In genomic region chr5:143568105-143568504, GRCh38 we compare ENCODE assay signal across 40 cellular contexts.
"Had no signal": no experiment of that assay in that cellular context is flagged by ENCODE, and none has a peak within 500 bp of the region (broad histone marks: within the 10 kb centered on the region; RNA-seq: fewer than 3 reads in every experiment).

No MANE protein-coding gene starts in this region.

- FAIRE-seq: astrocyte, bronchial epithelial cell had no signal

- H3K27me3 ChIP-seq: adrenal gland, ascending aorta, body of pancreas, brain microvascular endothelial cell, breast epithelium, cardiac muscle cell had no signal

- DNase-seq: activated effector memory CD4-positive, alpha-beta T cell treated with anti-CD3 and anti-CD28 coated beads, Interleukin-2, amount 50 U/mL, for 16 hours; activated effector memory CD4-positive, alpha-beta T cell treated with Interleukin-2 at 50 U/mL for 16 hours; activated gamma-delta T cell; activated gamma-delta T cell treated with Interleukin-2 at 50 U/mL for 16 hours; activated naive CD4-positive, alpha-beta T cell; activated naive CD4-positive, alpha-beta T cell treated with anti-CD3 and anti-CD28 coated beads for 36 hours; activated naive CD4-positive, alpha-beta T cell treated with anti-CD3 and anti-CD28 coated beads, Interleukin-2, amount 10 ng/mL, durations not matched to agents 7 days and 5 days; activated naive CD4-positive, alpha-beta T cell treated with anti-CD3 and anti-CD28 coated beads, Interleukin-2, amount 50 U/mL, for 16 hours; activated naive CD4-positive, alpha-beta T cell treated with Interleukin-2 at 50 U/mL for 16 hours; activated naive CD8-positive, alpha-beta T cell treated with anti-CD3 and anti-CD28 coated beads for 36 hours; activated naive CD8-positive, alpha-beta T cell treated with anti-CD3 and anti-CD28 coated beads, Interleukin-2, amount 10 ng/mL, durations not matched to agents 7 days and 5 days; activated naive CD8-positive, alpha-beta T cell treated with anti-CD3 and anti-CD28 coated beads, Interleukin-2, amount 50 U/mL, for 24 hours; activated T-cell treated with anti-CD3 and anti-CD28 coated beads, Interleukin-2, amount 50 U/mL, for 1 hour; activated T-cell treated with anti-CD3 and anti-CD28 coated beads, Interleukin-2, amount 50 U/mL, for 24 hours; activated T-cell treated with anti-CD3 and anti-CD28 coated beads, Interleukin-2, amount 50 U/mL, for 4 hours; activated T-cell treated with anti-CD3 and anti-CD28 coated beads, Interleukin-2, amount 50 U/mL, for 48 hours; activated T-cell treated with anti-CD3 and anti-CD28 coated beads, Interleukin-2, amount 50 U/mL, for 72 hours; adrenal gland; amniotic stem cell; amygdala; anterior cingulate cortex; aorta; body of pancreas; brain microvascular endothelial cell; caudate nucleus; central memory CD4-positive, alpha-beta T cell; cerebellar nuclear complex had no signal

- H3K27me3 Mint-ChIP-seq: activated naive CD4-positive, alpha-beta T cell treated with anti-CD3 and anti-CD28 coated beads, Interleukin-2, amount 10 ng/mL, durations not matched to agents 7 days and 5 days; activated naive CD4-positive, alpha-beta T cell treated with anti-CD3 and anti-CD28 coated beads, Interleukin-2, amount 50 U/mL, for 24 hours; activated naive CD8-positive, alpha-beta T cell treated with anti-CD3 and anti-CD28 coated beads for 36 hours; activated naive CD8-positive, alpha-beta T cell treated with anti-CD3 and anti-CD28 coated beads, Interleukin-2, amount 10 ng/mL, durations not matched to agents 7 days and 5 days; activated T-cell treated with anti-CD3 and anti-CD28 coated beads, Interleukin-2, amount 50 U/mL, for 24 hours; brain; central memory CD8-positive, alpha-beta T cell had no signal

- H3K4me1 Mint-ChIP-seq: activated naive CD4-positive, alpha-beta T cell treated with anti-CD3 and anti-CD28 coated beads, Interleukin-2, amount 10 ng/mL, durations not matched to agents 7 days and 5 days; activated naive CD4-positive, alpha-beta T cell treated with anti-CD3 and anti-CD28 coated beads, Interleukin-2, amount 50 U/mL, for 24 hours; activated naive CD8-positive, alpha-beta T cell treated with anti-CD3 and anti-CD28 coated beads, Interleukin-2, amount 10 ng/mL, durations not matched to agents 7 days and 5 days; activated T-helper 17 cell treated with anti-CD3 and anti-CD28 coated beads, Interleukin-2, amount 50 U/mL, for 72 hours; central memory CD8-positive, alpha-beta T cell had no signal

- H3K9me3 ChIP-seq: adrenal gland, ascending aorta, body of pancreas, breast epithelium had no signal

- H3K36me3 ChIP-seq: adrenal gland, ascending aorta, brain microvascular endothelial cell, breast epithelium, cardiac muscle cell had no signal

- H3K36me3 Mint-ChIP-seq: activated naive CD4-positive, alpha-beta T cell treated with anti-CD3 and anti-CD28 coated beads, Interleukin-2, amount 10 ng/mL, durations not matched to agents 7 days and 5 days; activated naive CD4-positive, alpha-beta T cell treated with anti-CD3 and anti-CD28 coated beads, Interleukin-2, amount 50 U/mL, for 24 hours; activated naive CD4-positive, alpha-beta T cell treated with anti-CD3 and anti-CD28 coated beads, Interleukin-2, amount 50 U/mL, for 72 hours; activated naive CD8-positive, alpha-beta T cell; activated naive CD8-positive, alpha-beta T cell treated with anti-CD3 and anti-CD28 coated beads for 36 hours; activated naive CD8-positive, alpha-beta T cell treated with anti-CD3 and anti-CD28 coated beads, Interleukin-2, amount 10 ng/mL, durations not matched to agents 7 days and 5 days; brain had no signal

- H3K4me1 ChIP-seq: adrenal gland, breast epithelium had no signal

- H3K27ac Mint-ChIP-seq: activated naive CD4-positive, alpha-beta T cell treated with anti-CD3 and anti-CD28 coated beads for 36 hours; activated naive CD4-positive, alpha-beta T cell treated with anti-CD3 and anti-CD28 coated beads, Interleukin-2, amount 10 ng/mL, durations not matched to agents 7 days and 5 days; activated naive CD4-positive, alpha-beta T cell treated with anti-CD3 and anti-CD28 coated beads, Interleukin-2, amount 50 U/mL, for 24 hours; activated naive CD4-positive, alpha-beta T cell treated with anti-CD3 and anti-CD28 coated beads, Interleukin-2, amount 50 U/mL, for 72 hours; activated naive CD8-positive, alpha-beta T cell; activated naive CD8-positive, alpha-beta T cell treated with anti-CD3 and anti-CD28 coated beads for 36 hours; activated naive CD8-positive, alpha-beta T cell treated with anti-CD3 and anti-CD28 coated beads, Interleukin-2, amount 10 ng/mL, durations not matched to agents 7 days and 5 days; activated naive CD8-positive, alpha-beta T cell treated with anti-CD3 and anti-CD28 coated beads, Interleukin-2, amount 50 U/mL, for 24 hours; activated T-cell treated with anti-CD3 and anti-CD28 coated beads, Interleukin-2, amount 50 U/mL, for 24 hours; activated T-cell treated with anti-CD3 and anti-CD28 coated beads, Interleukin-2, amount 50 U/mL, for 72 hours; activated T-helper 1 cell treated with anti-CD3 and anti-CD28 coated beads, Interleukin-12 subunit alpha, Interleukin-12 subunit beta, Interleukin-2, Interleukin-4 antibody, amounts not matched to agents 30 ng/mL and 10 ng/mL and 1 ng/mL, durations not matched to agents 14 hours and 24 hours and 36 hours; activated T-helper 17 cell treated with anti-CD3 and anti-CD28 coated beads, Interleukin-2, amount 50 U/mL, for 72 hours; activated T-helper 2 cell treated with anti-CD3 and anti-CD28 coated beads, Interferon-gamma antibody, Interleukin-2, Interleukin-4, amounts not matched to agents 10 μg/mL and 5 μg/mL and 100 μg/mL, durations not matched to agents 14 hours and 24 hours and 36 hours had no signal

- ATAC-seq: activated naive CD4-positive, alpha-beta T cell treated with anti-CD3 and anti-CD28 coated beads, Interleukin-2, amount 50 U/mL, for 72 hours; activated naive CD8-positive, alpha-beta T cell treated with anti-CD3 and anti-CD28 coated beads, Interleukin-2, amount 50 U/mL, for 24 hours; activated T-cell treated with anti-CD3 and anti-CD28 coated beads, Interleukin-2, amount 50 U/mL, for 4 hours; activated T-cell treated with anti-CD3 and anti-CD28 coated beads, Interleukin-2, amount 50 U/mL, for 72 hours; activated T-helper 17 cell treated with anti-CD3 and anti-CD28 coated beads, Interleukin-2, amount 50 U/mL, for 72 hours; body of pancreas had no signal

- H3K4me3 Mint-ChIP-seq: activated naive CD4-positive, alpha-beta T cell treated with anti-CD3 and anti-CD28 coated beads for 36 hours; activated naive CD4-positive, alpha-beta T cell treated with anti-CD3 and anti-CD28 coated beads, Interleukin-2, amount 10 ng/mL, durations not matched to agents 7 days and 5 days; activated naive CD4-positive, alpha-beta T cell treated with anti-CD3 and anti-CD28 coated beads, Interleukin-2, amount 50 U/mL, for 24 hours; activated naive CD8-positive, alpha-beta T cell; activated naive CD8-positive, alpha-beta T cell treated with anti-CD3 and anti-CD28 coated beads for 36 hours; activated naive CD8-positive, alpha-beta T cell treated with anti-CD3 and anti-CD28 coated beads, Interleukin-2, amount 10 ng/mL, durations not matched to agents 7 days and 5 days; activated naive CD8-positive, alpha-beta T cell treated with anti-CD3 and anti-CD28 coated beads, Interleukin-2, amount 50 U/mL, for 24 hours; activated T-cell treated with anti-CD3 and anti-CD28 coated beads, Interleukin-2, amount 50 U/mL, for 24 hours; activated T-cell treated with anti-CD3 and anti-CD28 coated beads, Interleukin-2, amount 50 U/mL, for 4 hours; activated T-cell treated with anti-CD3 and anti-CD28 coated beads, Interleukin-2, amount 50 U/mL, for 72 hours; activated T-helper 1 cell treated with anti-CD3 and anti-CD28 coated beads, Interleukin-12 subunit alpha, Interleukin-12 subunit beta, Interleukin-2, Interleukin-4 antibody, amounts not matched to agents 30 ng/mL and 10 ng/mL and 1 ng/mL, durations not matched to agents 14 hours and 24 hours and 36 hours; activated T-helper 17 cell treated with anti-CD3 and anti-CD28 coated beads, Interleukin-2, amount 50 U/mL, for 72 hours; brain; central memory CD8-positive, alpha-beta T cell had no signal

- H3K4me3 ChIP-seq: adrenal gland, ascending aorta, body of pancreas, breast epithelium, cardiac muscle cell had no signal

- H3K9me3 Mint-ChIP-seq: activated naive CD4-positive, alpha-beta T cell treated with anti-CD3 and anti-CD28 coated beads for 36 hours; activated naive CD4-positive, alpha-beta T cell treated with anti-CD3 and anti-CD28 coated beads, Interleukin-2, amount 10 ng/mL, durations not matched to agents 7 days and 5 days; activated naive CD4-positive, alpha-beta T cell treated with anti-CD3 and anti-CD28 coated beads, Interleukin-2, amount 50 U/mL, for 24 hours; activated naive CD4-positive, alpha-beta T cell treated with anti-CD3 and anti-CD28 coated beads, Interleukin-2, amount 50 U/mL, for 72 hours; activated naive CD8-positive, alpha-beta T cell treated with anti-CD3 and anti-CD28 coated beads for 36 hours; activated naive CD8-positive, alpha-beta T cell treated with anti-CD3 and anti-CD28 coated beads, Interleukin-2, amount 10 ng/mL, durations not matched to agents 7 days and 5 days; activated naive CD8-positive, alpha-beta T cell treated with anti-CD3 and anti-CD28 coated beads, Interleukin-2, amount 50 U/mL, for 24 hours; activated T-cell treated with anti-CD3 and anti-CD28 coated beads, Interleukin-2, amount 50 U/mL, for 24 hours; activated T-cell treated with anti-CD3 and anti-CD28 coated beads, Interleukin-2, amount 50 U/mL, for 4 hours; activated T-cell treated with anti-CD3 and anti-CD28 coated beads, Interleukin-2, amount 50 U/mL, for 72 hours; activated T-helper 1 cell treated with anti-CD3 and anti-CD28 coated beads, Interleukin-12 subunit alpha, Interleukin-12 subunit beta, Interleukin-2, Interleukin-4 antibody, amounts not matched to agents 30 ng/mL and 10 ng/mL and 1 ng/mL, durations not matched to agents 14 hours and 24 hours and 36 hours; activated T-helper 17 cell treated with anti-CD3 and anti-CD28 coated beads, Interleukin-2, amount 50 U/mL, for 72 hours; activated T-helper 2 cell treated with anti-CD3 and anti-CD28 coated beads, Interferon-gamma antibody, Interleukin-2, Interleukin-4, amounts not matched to agents 10 μg/mL and 5 μg/mL and 100 μg/mL, durations not matched to agents 14 hours and 24 hours and 36 hours; brain; central memory CD8-positive, alpha-beta T cell had no signal

- H3K27ac ChIP-seq: adrenal gland, ascending aorta, body of pancreas, brain microvascular endothelial cell, cardiac muscle cell had no signal
